1 cellular context compared by ENCODE assay signal in genomic region chr20:57841297-57841866, GRCh38.
TF ChIP-seq lines count a peak whose summit lies in the region.

No MANE protein-coding gene starts in this region.

TF ChIP-seq in IMR-90, 13 proteins besides CTCF, POLR2A, EP300 and RAD21:
- TF ChIP-seq MXI1 (IDR thresholded peaks at IDR 0.05; ENCODE audit: borderline replicate concordance, low read depth, low read length) = no peak
- no peak for TF ChIP-seq MAZ (IDR thresholded peaks at IDR 0.05; ENCODE audit: borderline replicate concordance, low read depth, low read length)
- no peak for TF ChIP-seq SMC3 (IDR thresholded peaks at IDR 0.05; ENCODE audit: low read depth, low read length)
- TF ChIP-seq CEBPB (IDR thresholded peaks at IDR 0.05; ENCODE audit: low read depth, low read length) = no peak
- TF ChIP-seq FOS (IDR thresholded peaks at IDR 0.05; ENCODE audit: low read depth, low read length) = no peak
- no peak for TF ChIP-seq USF2 (IDR thresholded peaks at IDR 0.05; ENCODE audit: low read depth, low read length)
- no peak for TF ChIP-seq RFX5 (IDR thresholded peaks at IDR 0.05; ENCODE audit: low read depth, low read length)
- no peak for TF ChIP-seq MAFK (IDR thresholded peaks at IDR 0.05; ENCODE audit: low read depth, low read length)
- TF ChIP-seq CHD1 (IDR thresholded peaks at IDR 0.05; ENCODE audit: low read depth, low read length) = no peak
- no peak for TF ChIP-seq ELK1 (IDR thresholded peaks at IDR 0.05; ENCODE audit: borderline replicate concordance, low read depth, low read length)
- no peak for TF ChIP-seq NFE2L2 (IDR thresholded peaks at IDR 0.05; ENCODE audit: low read depth, low read length)
- TF ChIP-seq BHLHE40 (IDR thresholded peaks at IDR 0.05; ENCODE audit: low read depth, low read length) = no peak
- no peak for TF ChIP-seq RCOR1 (IDR thresholded peaks at IDR 0.05; ENCODE audit: insufficient replicate concordance, low read length)
